In genomic region chr9:127629468-127630081, GRCh38 we compare ENCODE assay signal across 10 cellular contexts. TPM values are rescaled to one million over a fixed set of nuclear protein-coding genes. Genes with fewer than 3 reads are reported as not detected.
DNase-seq lines count a peak whose midpoint lies in the region; ATAC-seq, FAIRE-seq and TF ChIP-seq lines count a peak whose summit lies in the region.
"Had no signal": no experiment of that assay in that cellular context is flagged by ENCODE, and none has a peak within 500 bp of the region (broad histone marks: within the 10 kb centered on the region; RNA-seq: fewer than 3 reads in every experiment).

No MANE protein-coding gene starts in this region.

- intact Hi-C loops in A673 (cut with micrococcal nuclease; ENCODE audit: unreplicated experiment) (no loop called here), HCT116 (cut with micrococcal nuclease) (no loop called here), lower leg skin (cut with DNase I; ENCODE audit: low total_unique reads) (loop anchor here (10.0 kb wide), 1 partner anchor 55 kb away; no protein-coding TSS in a partner anchor), kidney (cut with DNase I) (no loop called here)

- H3K4me3 ChIP-seq in A673 (ENCODE audit: low read depth, low read length, poor library complexity, severe bottlenecking) (no peak overlapping the region), HCT116 (replicated peaks in 1 of 2; ENCODE audit: low read depth in 1 of 2, low read length in 2 of 2) (no peak overlapping the region), choroid plexus epithelial cell (ENCODE audit: low read depth, low read length) (no peak overlapping the region), keratinocyte (ENCODE audit: control insufficient read depth in 2 of 3, extremely low read depth in 1 of 3, insufficient read depth in 2 of 3, low read depth in 1 of 3, low read length in 3 of 3) (no peak overlapping the region), lower leg skin (ENCODE audit: low read depth, poor library complexity, severe bottlenecking) (no peak overlapping the region), kidney (ENCODE audit: low read length in 2 of 2) (no peak overlapping the region)
- H3K4me3 ChIP-seq: BLaER1 treated with 17β-estradiol and CSF1 and Interleukin-3, amounts not matched to agents 10 nM and 100 nM had no signal

- FAIRE-seq in keratinocyte (lab: Jason Lieb, UNC): no peak
- no peak for FAIRE-seq in kidney (lab: Jason Lieb, UNC)

- H3K9me1 ChIP-seq in keratinocyte (ENCODE audit: control insufficient read depth, extremely low read depth, insufficient read depth, low read length): no peaks in the 10 kb centered on the region

- TF ChIP-seq RAD21 in HCT116 (IDR thresholded peaks at IDR 0.05; ENCODE audit: low read depth): no peak

- CTCF ChIA-PET in A673 (lab: Charles Lee) (no interaction called here), HCT116 (lab: Charles Lee) (no interaction called here)

- H3K4me2 ChIP-seq in HCT116 (ENCODE audit: low read length) (0 out of 2 replicates have a peak overlapping the region, but pooled peaks have one; percentile 7), keratinocyte (ENCODE audit: control insufficient read depth, extremely low read depth, insufficient read depth, low read depth, low read length) (peak overlapping the region; percentile 1)

- dilution Hi-C loops in keratinocyte (cut with MboI; ENCODE audit: extremely low pct_ligation_motif_present, low sequenced_read_pairs): no loop called here

- H2AFZ ChIP-seq in HCT116 (ENCODE audit: low read depth, low read length, poor library complexity, severe bottlenecking) (no peak overlapping the region), keratinocyte (ENCODE audit: control insufficient read depth, low read length) (no peak overlapping the region)

- H3K27ac ChIP-seq in A673 (ENCODE audit: low read depth, low read length, poor library complexity, severe bottlenecking) (no peak overlapping the region), HCT116 (ENCODE audit: low read depth, low read length) (no peak overlapping the region), keratinocyte (ENCODE audit: control insufficient read depth, insufficient read depth, low read length) (peak overlapping the region; percentile 48), kidney (ENCODE audit: low read depth in 2 of 2, low read length in 2 of 2) (no peak overlapping the region)
- H3K27ac ChIP-seq: BLaER1 treated with 17β-estradiol and CSF1 and Interleukin-3, amounts not matched to agents 10 nM and 100 nM had no signal

- peak; percentile 73 for ATAC-seq in HCT116

- DNase-seq in A673 (ENCODE audit: low spot score) (no peak), HCT116 (ENCODE audit: low read depth, low spot score) (no peak), choroid plexus epithelial cell (ENCODE audit: low read depth) (peak; percentile 58), keratinocyte (ENCODE audit: low read depth, low spot score) (no peak), lower leg skin (ENCODE audit: low spot score in 2 of 2) (no peak), NCI-H1436 treated with DMSO at 0.1 percent for 48 hours (lab: John Stamatoyannopoulos, UW) (no peak), kidney (no peak), SK-N-DZ (ENCODE audit: low spot score) (no peak)
- DNase-seq: NCI-H774 had no signal

- 88 to 91% methylated on average over 8 of the region's 8 CpGs for WGBS in lower leg skin, 2 donors

- H3K9ac ChIP-seq in HCT116 (ENCODE audit: low read length) (no peak overlapping the region), keratinocyte (ENCODE audit: control insufficient read depth, extremely low read depth, insufficient read depth, low read length) (no peak overlapping the region), kidney (ENCODE audit: low read length in 2 of 2) (no peak overlapping the region)
- H3K9ac ChIP-seq: BLaER1 treated with 17β-estradiol and CSF1 and Interleukin-3, amounts not matched to agents 10 nM and 100 nM had no signal

- H3K9me3 ChIP-seq in A673 (ENCODE audit: low read depth, low read length, poor library complexity, severe bottlenecking): no peaks in the 10 kb centered on the region
- H3K9me3 ChIP-seq in HCT116 (ENCODE audit: control insufficient read depth in 1 of 2, insufficient read depth in 1 of 2, low read depth in 1 of 2, low read length in 2 of 2): no peaks in the 10 kb centered on the region
- H3K9me3 ChIP-seq in keratinocyte (ENCODE audit: control insufficient read depth, low read depth, low read length): no peaks in the 10 kb centered on the region
- no peaks in the 10 kb centered on the region for H3K9me3 ChIP-seq in kidney (ENCODE audit: control insufficient read depth in 1 of 2, low read length in 2 of 2)

- H3K4me1 ChIP-seq in A673 (ENCODE audit: insufficient read depth, low read length, poor library complexity, severe bottlenecking): peaks cover 24% of the 10 kb centered on the region
- H3K4me1 ChIP-seq in HCT116 (ENCODE audit: control insufficient read depth in 1 of 2, insufficient read depth in 2 of 2, low read length in 2 of 2): peaks cover 12 to 23% of the 10 kb centered on the region in 2 experiments; a peak in 3 of 4 replicates
- peaks cover 38% of the 10 kb centered on the region for H3K4me1 ChIP-seq in keratinocyte (ENCODE audit: control insufficient read depth, extremely low read depth, insufficient read depth, low read length)
- H3K4me1 ChIP-seq in kidney (ENCODE audit: control insufficient read depth in 1 of 2, insufficient read depth in 1 of 2, low read depth in 1 of 2, low read length in 2 of 2): no peaks in the 10 kb centered on the region

- H3K79me2 ChIP-seq in HCT116 (ENCODE audit: insufficient read depth, low read length): no peaks in the 10 kb centered on the region
- H3K79me2 ChIP-seq in keratinocyte (ENCODE audit: control insufficient read depth, insufficient read depth, low read length): peaks cover 6% of the 10 kb centered on the region

- POLR2A ChIA-PET in A673 (lab: Charles Lee; ENCODE audit: low non-redundant PET) (interaction anchor here (0.6 kb wide), 1 partner anchor 53 kb away, joined by 3 read pairs; no protein-coding TSS in a partner anchor), HCT116 (lab: Charles Lee) (no interaction called here)

- H3K9me2 ChIP-seq in HCT116 (ENCODE audit: insufficient read depth): no peaks in the 10 kb centered on the region

- TF ChIP-seq CTCF in A673 (conservative IDR thresholded peaks at IDR 0.05; ENCODE audit: low read depth, low read length) (0 out of 2 replicates have a peak, but pooled peaks have one; percentile 14), HCT116 (IDR thresholded peaks at IDR 0.05 in 2 of 3, conservative IDR thresholded peaks at IDR 0.05 in 1 of 3; ENCODE audit: borderline replicate concordance in 1 of 3, insufficient read depth in 1 of 3, low read depth in 2 of 3, low read length in 2 of 3) (peak in 2 of 3 experiments; percentile 14 to 26; a peak in 2 of 6 replicates), choroid plexus epithelial cell (conservative IDR thresholded peaks at IDR 0.05; ENCODE audit: low read depth, low read length) (peak; percentile 49), keratinocyte (optimal IDR thresholded peaks at IDR 0.05 in 1 of 3, IDR thresholded peaks at IDR 0.05 in 1 of 3, conservative IDR thresholded peaks at IDR 0.05 in 1 of 3; ENCODE audit: extremely low read depth in 1 of 3, insufficient read depth in 2 of 3, low read length in 3 of 3) (peak in 2 of 3 experiments; percentile 22 to 40), lower leg skin (IDR thresholded peaks at IDR 0.05) (no peak), kidney (IDR thresholded peaks at IDR 0.05; ENCODE audit: borderline replicate concordance, extremely low read depth, insufficient read depth) (no peak)

- no peaks in the 10 kb centered on the region for H3K36me3 ChIP-seq in A673 (ENCODE audit: insufficient read depth, low read length, poor library complexity, severe bottlenecking)
- no peaks in the 10 kb centered on the region for H3K36me3 ChIP-seq in HCT116 (ENCODE audit: control insufficient read depth in 1 of 2, insufficient read depth in 2 of 2, low read length in 2 of 2)
- no peaks in the 10 kb centered on the region for H3K36me3 ChIP-seq in keratinocyte (ENCODE audit: control insufficient read depth in 2 of 2, extremely low read depth in 1 of 2, insufficient read depth in 2 of 2, low read length in 2 of 2)
- H3K36me3 ChIP-seq in kidney (ENCODE audit: control insufficient read depth in 1 of 2, insufficient read depth in 2 of 2, low read length in 2 of 2): no peaks in the 10 kb centered on the region

- BruUV-seq in A673 (replicated peaks; lab: Mats Ljungman, UMichigan) (no TSS peak), HCT116 (replicated peaks; lab: Mats Ljungman, UMichigan) (no TSS peak)

- no peaks in the 10 kb centered on the region for H3K27me3 ChIP-seq in A673 (replicated peaks; ENCODE audit: insufficient read depth, low read depth, low read length, poor library complexity)
- no peaks in the 10 kb centered on the region for H3K27me3 ChIP-seq in HCT116 (ENCODE audit: insufficient read depth, low read length)
- H3K27me3 ChIP-seq in keratinocyte (ENCODE audit: control insufficient read depth, extremely low read depth, insufficient read depth, low read length): no peaks in the 10 kb centered on the region
- H3K27me3 ChIP-seq: BLaER1 treated with 17β-estradiol and CSF1 and Interleukin-3, amounts not matched to agents 10 nM and 100 nM had no signal

- H4K20me1 ChIP-seq in HCT116 (ENCODE audit: insufficient read depth) (no peaks in the 10 kb centered on the region), keratinocyte (ENCODE audit: control insufficient read depth, extremely low read depth, insufficient read depth, low read length) (peaks cover 5% of the 10 kb centered on the region)

- TF ChIP-seq POLR2A in HCT116 (IDR thresholded peaks at IDR 0.05; ENCODE audit: borderline replicate concordance, extremely low read depth, insufficient read depth, insufficient read length) (no peak), lower leg skin (IDR thresholded peaks at IDR 0.05) (no peak)

- RAD21 ChIA-PET in HCT116 (lab: Charles Lee; ENCODE audit: low non-redundant PET in 1 of 2, low total read pairs in 2 of 2, uncharacterized antibody in 2 of 2, unreplicated experiment in 2 of 2): no interaction called here

TF ChIP-seq in HCT116, 20 proteins besides CTCF, POLR2A, EP300 and RAD21 (continues in another document):
- TF ChIP-seq POLR2AphosphoS5 (IDR thresholded peaks at IDR 0.05; ENCODE audit: low read depth, low read length): no peak

RNA-seq across cellular contexts. Expression of gene STXBP1, which starts 17.5 kb away (rescaled TPM):
- total RNA-seq in A673 (2021) (10.9 and 12.6 TPM in 2 replicates), HCT116 (2021; ENCODE audit: unreplicated experiment) (40.6 TPM), lower leg skin (10 to 100 TPM; 17.4 to 66.8 (median 30.5) TPM), kidney (32.8 TPM)
- polyA plus RNA-seq in HCT116 (2012): 31.8 and 33.3 TPM in 2 replicates
- polyA plus RNA-seq in keratinocyte (7.8 to 22.2 TPM (median 17.1 TPM) in 3 replicates), kidney (ENCODE audit: insufficient read depth, low read depth, low replicate concordance) (14.3 TPM)
- 19.1 TPM for polyA plus RNA-seq in keratinocyte (2011; ENCODE audit: low read depth)
- 26.8 and 30.2 TPM in 2 replicates for polyA plus RNA-seq in keratinocyte (2011; cell fraction: cytosol; rRNA removed)
- 37.0 and 43.4 TPM in 2 replicates for polyA plus RNA-seq in keratinocyte (2011; cell fraction: nucleus; rRNA removed)
- 22.7 and 30.0 TPM in 2 replicates for polyA plus RNA-seq in keratinocyte (2012; ENCODE audit: low replicate concordance)
- polyA minus RNA-seq in keratinocyte: 18.2 to 43.8 TPM (median 24.5 TPM) in 3 replicates
- polyA minus RNA-seq in keratinocyte (2011; cell fraction: cytosol; rRNA and poly(A)+ RNA removed): 21.1 TPM
- 16.2 and 26.9 TPM in 2 replicates for polyA minus RNA-seq in keratinocyte (2011; cell fraction: nucleus; rRNA and poly(A)+ RNA removed)
- polyA plus RNA-seq in SK-N-DZ (2014; cell fraction: cytosol; rRNA removed): 39.9 and 64.1 TPM in 2 replicates
- 25.0 and 104 TPM in 2 replicates for polyA plus RNA-seq in SK-N-DZ (2014; cell fraction: nucleus; rRNA removed)

Comparison
In these comparisons a context has a peak if more than half of its experiments do, and no peak if none do; other contexts are left out.
1. CTCF ChIP-seq: peak in A673 (single experiment), HCT116 (2 of 3), choroid plexus epithelial cell (single experiment) and keratinocyte (2 of 3); none in lower leg skin (0 of 3) and kidney (single experiment).